10 cellular contexts compared by ENCODE assay signal in the genomic region with DNA sequence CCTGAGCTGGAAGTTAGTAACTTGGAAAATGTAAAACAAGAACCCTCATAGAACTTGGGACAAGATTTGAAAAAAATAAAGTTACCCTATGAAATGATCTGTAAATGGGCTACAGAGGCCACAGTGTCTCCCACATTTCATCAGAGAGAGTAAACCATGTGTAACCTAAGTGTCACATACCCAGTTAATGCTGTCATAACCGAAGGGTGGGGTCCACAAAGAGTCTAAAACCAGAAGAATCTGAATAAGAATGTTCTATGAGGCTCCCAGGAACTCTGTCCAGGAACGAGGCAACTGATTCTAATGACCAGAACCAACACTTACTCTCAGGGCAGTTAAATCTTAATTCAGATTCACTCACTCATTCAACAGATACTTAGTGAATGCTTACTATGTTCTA. TPM values are rescaled to one million over a fixed set of nuclear protein-coding genes. Genes with fewer than 3 reads are reported as not detected.
DNase-seq lines count a peak whose midpoint lies in the region; ATAC-seq and TF ChIP-seq lines count a peak whose summit lies in the region.
"Had no signal": no experiment of that assay in that cellular context is flagged by ENCODE, and none has a peak within 500 bp of the region (broad histone marks: within the 10 kb centered on the region; RNA-seq: fewer than 3 reads in every experiment).

No MANE protein-coding gene starts in this region.

- H3K9me3 Mint-ChIP-seq in brain = peaks cover 0 to 2% (median 0%) of the 10 kb centered on the region in 5 experiments

- peak overlapping the region; percentile 68 for H2AFZ ChIP-seq in ACC112 (ENCODE audit: low read length, unreplicated experiment)

- peak overlapping the region; percentile 92 for H3K27ac ChIP-seq in ACC112 (ENCODE audit: low read depth, low read length)

- no peak for ATAC-seq in HG03280 (IDR thresholded peaks at IDR 0.05; ENCODE audit: unreplicated experiment)

- H3K27me3 ChIP-seq in ACC112 (ENCODE audit: insufficient read depth, low read length) = no peaks in the 10 kb centered on the region
- H3K27me3 ChIP-seq: ovary had no signal

- H3K4me3 ChIP-seq in ACC112 (ENCODE audit: low read depth, low read length) = peak overlapping the region; percentile 93

- peaks cover 25% of the 10 kb centered on the region for H3K36me3 Mint-ChIP-seq in brain

- H3K27me3 Mint-ChIP-seq in brain = peaks cover 11% of the 10 kb centered on the region

- peak overlapping the region; percentile 95 to 99 (median 98) for H3K4me3 Mint-ChIP-seq in brain

- H3K4me1 ChIP-seq in ACC112 (ENCODE audit: control insufficient read depth, insufficient read depth, low read length, unreplicated experiment) = peaks cover 27% of the 10 kb centered on the region

- TF ChIP-seq CTCF in brain (conservative IDR thresholded peaks at IDR 0.05) = no peak

- DNase-seq in HT1080 (ENCODE audit: low read depth) = peak; percentile 21
- peak; percentile 51 for DNase-seq in myocyte (ENCODE audit: low read depth)
- DNase-seq in NCI-H2171 (lab: John Stamatoyannopoulos, UW) = no peak
- no peak for DNase-seq in DMS53 treated with DMSO at 0.1 percent for 48 hours (lab: John Stamatoyannopoulos, UW; ENCODE audit: unreplicated experiment)
- no peak for DNase-seq in cerebellar nuclear complex (lab: John Stamatoyannopoulos, UW)
- DNase-seq: ovary, SIG-M5 had no signal

- H3K36me3 ChIP-seq in ACC112 (ENCODE audit: insufficient read depth, low read length) = no peaks in the 10 kb centered on the region
- H3K36me3 ChIP-seq: ovary had no signal

- H3K79me2 ChIP-seq in ACC112 (ENCODE audit: control insufficient read depth, insufficient read depth, low read length, unreplicated experiment) = peaks cover 35% of the 10 kb centered on the region

- peaks cover 53% of the 10 kb centered on the region for H3K4me1 Mint-ChIP-seq in brain

- peak overlapping the region; percentile 95 to 99 (median 98) for H3K27ac Mint-ChIP-seq in brain

RNA-seq across cellular contexts. Expression of gene FAM13B, which starts 1.0 kb away (rescaled TPM):
- 6.1 and 10.4 TPM in 2 replicates for total RNA-seq in HT1080 (2014; rRNA removed; shearing (Covaris generic))
- 6.8 and 8.1 TPM in 2 replicates for polyA plus RNA-seq in HT1080 (2015; cell fraction: cytosol; rRNA removed)
- polyA plus RNA-seq in HT1080 (2015; cell fraction: nucleus; rRNA removed) = 30.5 and 35.1 TPM in 2 replicates
- polyA plus RNA-seq in brain (ENCODE audit: insufficient read depth, low read depth, low replicate concordance) = 6.5 TPM
- total RNA-seq in myocyte = 14.0 and 20.6 TPM in 2 replicates
- 18.9 TPM for polyA plus RNA-seq in myocyte (2012)

RNA-seq across cellular contexts. Expression of gene WNT8A, which starts 49.9 kb away (rescaled TPM):
- not detected in 2 replicates for total RNA-seq in HT1080 (2014; rRNA removed; shearing (Covaris generic))
- polyA plus RNA-seq in HT1080 (2015; cell fraction: cytosol; rRNA removed) = not detected in 2 replicates
- not detected in 2 replicates for polyA plus RNA-seq in HT1080 (2015; cell fraction: nucleus; rRNA removed)
- polyA plus RNA-seq in brain (ENCODE audit: insufficient read depth, low read depth, low replicate concordance) = not detected
- total RNA-seq in myocyte = not detected in 2 replicates
- polyA plus RNA-seq in myocyte (2012) = not detected
- total RNA-seq: ovary had no signal
- polyA plus RNA-seq: ovary had no signal

Comparison
In these comparisons a context has a peak if more than half of its experiments do, and no peak if none do; other contexts are left out.
1. DNase-seq: peak in HT1080 (single experiment) and myocyte (single experiment); none in NCI-H2171 (single experiment), DMS53 treated with DMSO at 0.1 percent for 48 hours (single experiment) and cerebellar nuclear complex (0 of 2).